In genomic region chr3:189945935-189946709, GRCh38 we compare ENCODE assay signal across 15 cellular contexts.
DNase-seq lines count a peak whose midpoint lies in the region; ATAC-seq, FAIRE-seq and TF ChIP-seq lines count a peak whose summit lies in the region.
"Had no signal": no experiment of that assay in that cellular context is flagged by ENCODE, and none has a peak within 500 bp of the region (broad histone marks: within the 10 kb centered on the region; RNA-seq: fewer than 3 reads in every experiment).

No MANE protein-coding gene starts in this region.

- intact Hi-C loops in right cardiac atrium (cut with DNase I) = loop anchor here in 3 of 4 donors (5.0 to 10.0 kb wide), 3 partner anchors 171 to 674 kb away; no protein-coding TSS in a partner anchor

- TF ChIP-seq EP300 in SK-N-SH (IDR thresholded peaks at IDR 0.05; ENCODE audit: borderline replicate concordance in 1 of 2, low read depth in 1 of 2, low read length in 1 of 2) (no peak), A549 (IDR thresholded peaks at IDR 0.05) (no peak), Ishikawa (IDR thresholded peaks at IDR 0.05; ENCODE audit: borderline replicate concordance) (no peak)

- POLR2A ChIA-PET in SK-N-SH (lab: Yijun Ruan, JAX) (no interaction called here), A549 (lab: Yijun Ruan, JAX) (no interaction called here)

- H3K9ac ChIP-seq in SK-N-SH = no peak overlapping the region
- H3K9ac ChIP-seq: BLaER1 had no signal

- H3K4me1 ChIP-seq in SK-N-SH (ENCODE audit: control insufficient read depth in 1 of 2, insufficient read depth in 2 of 2, low read depth in 1 of 2, low read length in 1 of 2) (0 out of 4 replicates have a peak, but pooled peaks cover 0 to 4% of the 10 kb centered on the region in 2 experiments), A549 (peaks cover 24% of the 10 kb centered on the region), right cardiac atrium (ENCODE audit: control insufficient read depth, insufficient read depth, low read length) (no peaks in the 10 kb centered on the region)

- no peak for ATAC-seq in SK-N-SH treated with all-trans-retinoic acid at 6 μM for 48 hours
- ATAC-seq in A549 = no peak
- ATAC-seq in right cardiac atrium = no peak
- ATAC-seq in HG03139 (IDR thresholded peaks at IDR 0.05; ENCODE audit: unreplicated experiment) = no peak

- H3K4me3 ChIP-seq in SK-N-SH (ENCODE audit: low read depth in 2 of 2, low read length in 1 of 2) = no peak overlapping the region
- H3K4me3 ChIP-seq in A549 = no peak overlapping the region
- no peak overlapping the region for H3K4me3 ChIP-seq in right cardiac atrium (ENCODE audit: low read length)
- H3K4me3 ChIP-seq: BLaER1 had no signal

- peaks cover 17% of the 10 kb centered on the region; the same call in 1 of the 2 replicates for H3K27me3 ChIP-seq in SK-N-SH (ENCODE audit: insufficient read depth)
- H3K27me3 ChIP-seq in right cardiac atrium (ENCODE audit: control insufficient read depth, insufficient read depth) = no peaks in the 10 kb centered on the region
- H3K27me3 ChIP-seq: BLaER1 had no signal

- DNase-seq in SK-N-SH (no peak), A549 (ENCODE audit: low read depth in 1 of 2, low spot score in 1 of 2) (no peak), islet precursor cell (peak; percentile 58), right cardiac atrium (no peak)
- no peak for DNase-seq in activated effector memory CD4-positive, alpha-beta T cell treated with Interleukin-2 at 50 U/mL for 16 hours
- DNase-seq: AML-193; Caco-2; CD8-positive, alpha-beta memory T cell; DMS53; HCEC 1CT had no signal

- H3F3A ChIP-seq in SK-N-SH (replicated peaks; ENCODE audit: insufficient read depth) = no peaks in the 10 kb centered on the region

- no peaks in the 10 kb centered on the region for H3K79me2 ChIP-seq in SK-N-SH (ENCODE audit: insufficient read depth)

- no peak for TF ChIP-seq RAD21 in SK-N-SH (IDR thresholded peaks at IDR 0.05; ENCODE audit: low read length)
- TF ChIP-seq RAD21 in A549 (conservative IDR thresholded peaks at IDR 0.05 in 1 of 2, IDR thresholded peaks at IDR 0.05 in 1 of 2) = no peak
- TF ChIP-seq RAD21 in Ishikawa (IDR thresholded peaks at IDR 0.05; ENCODE audit: low read depth) = no peak

- TF ChIP-seq CTCF in SK-N-SH (IDR thresholded peaks at IDR 0.05) = no peak
- no peak for TF ChIP-seq CTCF in A549 (IDR thresholded peaks at IDR 0.05)

- TF ChIP-seq POLR2A in A549 (IDR thresholded peaks at IDR 0.05; ENCODE audit: low read length) = no peak

- no peaks in the 10 kb centered on the region for H3K36me3 ChIP-seq in SK-N-SH (replicated peaks in 1 of 2; ENCODE audit: control insufficient read depth in 1 of 2, insufficient read depth in 2 of 2, low read length in 1 of 2)
- H3K36me3 ChIP-seq: BLaER1 had no signal

- FAIRE-seq in A549 (lab: Jason Lieb, UNC) = no peak

- H3K27ac ChIP-seq in SK-N-SH (ENCODE audit: low read depth in 2 of 2, low read length in 1 of 2) (no peak overlapping the region), A549 (peak overlapping the region; percentile 68 to 72; a peak in 5 of 6 replicates), right cardiac atrium (ENCODE audit: low read length) (no peak overlapping the region)
- H3K27ac ChIP-seq: 22Rv1, BLaER1 had no signal

- no peak overlapping the region for H2AFZ ChIP-seq in SK-N-SH (ENCODE audit: low read depth)

- H3K9me3 ChIP-seq in SK-N-SH (no peaks in the 10 kb centered on the region), A549 (no peaks in the 10 kb centered on the region), right cardiac atrium (ENCODE audit: control insufficient read depth, low read length) (no peaks in the 10 kb centered on the region)
- H3K9me3 ChIP-seq: BLaER1, Caco-2 had no signal

- H3K9me2 ChIP-seq in SK-N-SH = no peaks in the 10 kb centered on the region

- H4K20me1 ChIP-seq in SK-N-SH (ENCODE audit: insufficient read depth) = no peaks in the 10 kb centered on the region
- H4K20me1 ChIP-seq: BLaER1 had no signal

- 36% methylated on average over 6 of the region's 6 CpGs for WGBS in SK-N-SH (ENCODE audit: low lambda C conversion rate)
- 95% methylated on average over 6 of the region's 6 CpGs for WGBS in A549 (ENCODE audit: missing lambda C conversion rate)
- 91% methylated on average over 6 of the region's 6 CpGs for WGBS in right cardiac atrium

- H3K4me2 ChIP-seq in SK-N-SH (no peak overlapping the region), A549 (no peak overlapping the region)
- H3K4me2 ChIP-seq: BLaER1 had no signal

- CTCF ChIA-PET in SK-N-SH (lab: Yijun Ruan, JAX) (interaction anchor here (0.6 to 1.8 kb wide), 5 partner anchors 10 to 28 kb away, joined by 3 to 13 read pairs (median 3); no protein-coding TSS in a partner anchor), A549 (lab: Yijun Ruan, JAX) (interaction anchor here (0.8 kb wide), 1 partner anchor 10 kb away, joined by 3 read pairs; no protein-coding TSS in a partner anchor)

TF ChIP-seq in SK-N-SH treated with all-trans-retinoic acid at 6 μM for 48 hours, 23 proteins besides CTCF, POLR2A, EP300 and RAD21:
- TF ChIP-seq ARNTL (CRISPR knock-in tag; IDR thresholded peaks at IDR 0.05; ENCODE audit: borderline replicate concordance, low read depth) = no peak
TF ChIP-seq in SK-N-SH treated with all-trans-retinoic acid at 6 μM for 48 hours: peak in this region for 0.

TF ChIP-seq in A549, 52 proteins besides CTCF, POLR2A, EP300 and RAD21:
- no peak for TF ChIP-seq HES2 (IDR thresholded peaks at IDR 0.05)
- TF ChIP-seq REST (IDR thresholded peaks at IDR 0.05) = peak; percentile 54

TF ChIP-seq in Ishikawa, 13 proteins besides CTCF, POLR2A, EP300 and RAD21:
- TF ChIP-seq CREB1 (IDR thresholded peaks at IDR 0.05; ENCODE audit: low read depth) (no peak), REST (IDR thresholded peaks at IDR 0.05; ENCODE audit: low read depth) (peak; percentile 71)

Comparison
In these comparisons a context has a peak if more than half of its experiments do, and no peak if none do; other contexts are left out.
1. H3K27ac ChIP-seq: peak in A549 (2 of 2); none in SK-N-SH (0 of 2) and right cardiac atrium (single experiment).
2. Of the 12 proteins assayed by ChIP-seq in both A549 and SK-N-SH: peak only in A549: none; only in SK-N-SH: none; in both: REST; in neither: 11.